Comparison of ENCODE assay signal across 21 cellular contexts in genomic region chr4:118845552-118846065, GRCh38.
"Had no signal": no experiment of that assay in that cellular context is flagged by ENCODE, and none has a peak within 500 bp of the region (broad histone marks: within the 10 kb centered on the region; RNA-seq: fewer than 3 reads in every experiment).

No MANE protein-coding gene starts in this region.

- H3K4me3 ChIP-seq: breast epithelium, ovary, prostate gland, spleen, upper lobe of left lung had no signal

- ATAC-seq: left ventricle myocardium superior had no signal

- DNase-seq: activated CD4-positive, alpha-beta memory T cell treated with anti-CD3 and anti-CD28 coated beads for 36 hours; activated CD4-positive, alpha-beta T cell treated with anti-CD3 and anti-CD28 coated beads for 48 hours; activated naive CD4-positive, alpha-beta T cell treated with anti-CD3 and anti-CD28 coated beads for 36 hours; activated naive CD8-positive, alpha-beta T cell treated with anti-CD3 and anti-CD28 coated beads, Interleukin-2, amount 10 ng/mL, durations not matched to agents 7 days and 5 days; activated T-cell treated with anti-CD3 and anti-CD28 coated beads, Interleukin-2, amount 50 U/mL, for 48 hours; amniotic stem cell; effector memory CD4-positive, alpha-beta T cell; foreskin melanocyte; hippocampal formation; left ventricle myocardium superior; midbrain; ovary; spleen; stimulated activated CD4-positive, alpha-beta T cell treated with anti-CD3 and anti-CD28 coated beads, Interleukin-4, amount 100 ng/mL, for 1 hour; stimulated activated naive CD4-positive, alpha-beta T cell treated with Interleukin-2 at 50 U/mL for 16 hours; upper lobe of left lung had no signal

- H3K27ac Mint-ChIP-seq: activated CD4-positive, alpha-beta memory T cell treated with anti-CD3 and anti-CD28 coated beads for 36 hours; activated naive CD4-positive, alpha-beta T cell treated with anti-CD3 and anti-CD28 coated beads for 36 hours; activated naive CD8-positive, alpha-beta T cell treated with anti-CD3 and anti-CD28 coated beads, Interleukin-2, amount 10 ng/mL, durations not matched to agents 7 days and 5 days; nephron had no signal

- H3K9me3 ChIP-seq: breast epithelium, neutrophil, ovary, prostate gland, spleen, upper lobe of left lung had no signal

- H3K9me3 Mint-ChIP-seq: activated CD4-positive, alpha-beta memory T cell treated with anti-CD3 and anti-CD28 coated beads for 36 hours; activated naive CD4-positive, alpha-beta T cell treated with anti-CD3 and anti-CD28 coated beads for 36 hours; activated naive CD8-positive, alpha-beta T cell treated with anti-CD3 and anti-CD28 coated beads, Interleukin-2, amount 10 ng/mL, durations not matched to agents 7 days and 5 days; central memory CD8-positive, alpha-beta T cell; nephron had no signal

- H3K4me3 Mint-ChIP-seq: activated CD4-positive, alpha-beta memory T cell treated with anti-CD3 and anti-CD28 coated beads for 36 hours; activated naive CD4-positive, alpha-beta T cell treated with anti-CD3 and anti-CD28 coated beads for 36 hours; activated naive CD8-positive, alpha-beta T cell treated with anti-CD3 and anti-CD28 coated beads, Interleukin-2, amount 10 ng/mL, durations not matched to agents 7 days and 5 days; central memory CD8-positive, alpha-beta T cell; nephron had no signal

- H3K27ac ChIP-seq: breast epithelium, neutrophil, ovary, prostate gland, spleen, upper lobe of left lung had no signal

- H3K4me1 ChIP-seq: breast epithelium, prostate gland had no signal

- H3K27me3 ChIP-seq: breast epithelium, neutrophil, ovary, spleen, upper lobe of left lung had no signal

- H3K36me3 Mint-ChIP-seq: activated CD4-positive, alpha-beta memory T cell treated with anti-CD3 and anti-CD28 coated beads for 36 hours had no signal

- H3K36me3 ChIP-seq: breast epithelium, neutrophil, ovary, prostate gland, spleen, upper lobe of left lung had no signal
